Comparison of ENCODE assay signal across 27 cellular contexts in genomic region chr22:46849951-46850350, GRCh38.
"Had no signal": no experiment of that assay in that cellular context is flagged by ENCODE, and none has a peak within 500 bp of the region (broad histone marks: within the 10 kb centered on the region; RNA-seq: fewer than 3 reads in every experiment).

No MANE protein-coding gene starts in this region.

- H3K27ac Mint-ChIP-seq: activated CD4-positive, alpha-beta memory T cell treated with anti-CD3 and anti-CD28 coated beads for 36 hours; activated CD4-positive, alpha-beta T cell treated with anti-CD3 and anti-CD28 coated beads for 36 hours; activated CD4-positive, alpha-beta T cell treated with anti-CD3 and anti-CD28 coated beads, Interleukin-2, amount 10 ng/mL, durations not matched to agents 7 days and 5 days; activated naive CD8-positive, alpha-beta T cell treated with anti-CD3 and anti-CD28 coated beads, Interleukin-2, amount 10 ng/mL, durations not matched to agents 7 days and 5 days; activated T-helper 1 cell treated with anti-CD3 and anti-CD28 coated beads, Interleukin-12 subunit alpha, Interleukin-12 subunit beta, Interleukin-2, Interleukin-4 antibody, amounts not matched to agents 30 ng/mL and 10 ng/mL and 1 ng/mL, durations not matched to agents 14 hours and 24 hours and 36 hours; T-helper 2 cell treated with Interferon-gamma antibody and Interleukin-4, amounts not matched to agents 5 μg/mL and 100 μg/mL, for 36 hours had no signal

- H3K27me3 Mint-ChIP-seq: activated CD4-positive, alpha-beta memory T cell treated with anti-CD3 and anti-CD28 coated beads for 36 hours; activated CD4-positive, alpha-beta T cell treated with anti-CD3 and anti-CD28 coated beads for 36 hours; activated CD4-positive, alpha-beta T cell treated with anti-CD3 and anti-CD28 coated beads, Interleukin-2, amount 10 ng/mL, durations not matched to agents 7 days and 5 days; activated naive CD8-positive, alpha-beta T cell treated with anti-CD3 and anti-CD28 coated beads, Interleukin-2, amount 10 ng/mL, durations not matched to agents 7 days and 5 days had no signal

- H3K9me3 Mint-ChIP-seq: activated CD4-positive, alpha-beta memory T cell treated with anti-CD3 and anti-CD28 coated beads for 36 hours; activated CD4-positive, alpha-beta T cell treated with anti-CD3 and anti-CD28 coated beads, Interleukin-2, amount 10 ng/mL, durations not matched to agents 7 days and 5 days; activated naive CD8-positive, alpha-beta T cell treated with anti-CD3 and anti-CD28 coated beads, Interleukin-2, amount 10 ng/mL, durations not matched to agents 7 days and 5 days; activated T-cell treated with anti-CD3 and anti-CD28 coated beads, Interleukin-2, amount 50 U/mL, for 4 hours; activated T-helper 1 cell treated with anti-CD3 and anti-CD28 coated beads, Interleukin-12 subunit alpha, Interleukin-12 subunit beta, Interleukin-2, Interleukin-4 antibody, amounts not matched to agents 30 ng/mL and 10 ng/mL and 1 ng/mL, durations not matched to agents 14 hours and 24 hours and 36 hours; T-helper 2 cell treated with Interferon-gamma antibody and Interleukin-4, amounts not matched to agents 5 μg/mL and 100 μg/mL, for 36 hours had no signal

- DNase-seq: activated CD4-positive, alpha-beta memory T cell treated with anti-CD3 and anti-CD28 coated beads for 36 hours; activated CD4-positive, alpha-beta T cell treated with anti-CD3 and anti-CD28 coated beads for 36 hours; activated CD4-positive, alpha-beta T cell treated with anti-CD3 and anti-CD28 coated beads, Interleukin-2, amount 10 ng/mL, durations not matched to agents 7 days and 5 days; activated effector memory CD4-positive, alpha-beta T cell treated with anti-CD3 and anti-CD28 coated beads, Interleukin-2, amount 50 U/mL, for 16 hours; activated naive CD4-positive, alpha-beta T cell; activated naive CD4-positive, alpha-beta T cell treated with anti-CD3 and anti-CD28 coated beads, Interleukin-2, amount 50 U/mL, for 16 hours; activated naive CD8-positive, alpha-beta T cell treated with anti-CD3 and anti-CD28 coated beads, Interleukin-2, amount 10 ng/mL, durations not matched to agents 7 days and 5 days; activated T-cell treated with anti-CD3 and anti-CD28 coated beads for 4 hours; activated T-cell treated with anti-CD3 and anti-CD28 coated beads, Interleukin-2, amount 50 U/mL, for 4 hours; body of pancreas; Karpas-422; KBM-7; NCI-H1105; NCI-H1417 treated with DMSO at 0.1 percent for 48 hours; NCI-H187 treated with DMSO at 0.1 percent for 48 hours; NCI-H2081; NCI-H226; NCI-H446 treated with DMSO at 0.1 percent for 48 hours; NCI-H524; SHP77; SJCRH30 had no signal

- ATAC-seq: activated CD4-positive, alpha-beta T cell treated with anti-CD3 and anti-CD28 coated beads for 36 hours; activated CD4-positive, CD25-positive, alpha-beta regulatory T cell treated with anti-CD3 and anti-CD28 coated beads, Interleukin-2, amount 50 U/mL, for 24 hours; activated T-cell treated with anti-CD3 and anti-CD28 coated beads, Interleukin-2, amount 50 U/mL, for 4 hours; body of pancreas; Panc1 had no signal

- H3K9me3 ChIP-seq: adrenal gland, body of pancreas, breast epithelium, SJCRH30 had no signal

- H3K4me3 Mint-ChIP-seq: activated CD4-positive, alpha-beta memory T cell treated with anti-CD3 and anti-CD28 coated beads for 36 hours; activated CD4-positive, alpha-beta T cell treated with anti-CD3 and anti-CD28 coated beads for 36 hours; activated CD4-positive, alpha-beta T cell treated with anti-CD3 and anti-CD28 coated beads, Interleukin-2, amount 10 ng/mL, durations not matched to agents 7 days and 5 days; activated naive CD8-positive, alpha-beta T cell treated with anti-CD3 and anti-CD28 coated beads, Interleukin-2, amount 10 ng/mL, durations not matched to agents 7 days and 5 days; activated T-cell treated with anti-CD3 and anti-CD28 coated beads, Interleukin-2, amount 50 U/mL, for 4 hours; activated T-helper 1 cell treated with anti-CD3 and anti-CD28 coated beads, Interleukin-12 subunit alpha, Interleukin-12 subunit beta, Interleukin-2, Interleukin-4 antibody, amounts not matched to agents 30 ng/mL and 10 ng/mL and 1 ng/mL, durations not matched to agents 14 hours and 24 hours and 36 hours; T-helper 2 cell treated with Interferon-gamma antibody and Interleukin-4, amounts not matched to agents 5 μg/mL and 100 μg/mL, for 36 hours had no signal
